1 cellular context compared by ENCODE assay signal in genomic region chr18:59892123-59892522, GRCh38.
TF ChIP-seq lines count a peak whose summit lies in the region.

No MANE protein-coding gene starts in this region.

TF ChIP-seq in HEK293, 187 proteins besides CTCF, POLR2A, EP300 and RAD21 (continued from another document):
- TF ChIP-seq KLF7 (tag by site-specific recombination; IDR thresholded peaks at IDR 0.05; ENCODE audit: borderline replicate concordance) (peak; percentile 63; the same call in 1 of the 2 replicates), PRDM4 (tag by site-specific recombination; IDR thresholded peaks at IDR 0.05) (0 out of 2 replicates have a peak, but pooled peaks have one; percentile 21), ZEB2 (tag by site-specific recombination; IDR thresholded peaks at IDR 0.05) (no peak), ZNF18 (tag by site-specific recombination; IDR thresholded peaks at IDR 0.05) (0 out of 2 replicates have a peak, but pooled peaks have one; percentile 49), ZNF629 (tag by site-specific recombination; IDR thresholded peaks at IDR 0.05) (peak; percentile 31; the same call in 1 of the 2 replicates), ZNF223 (tag by site-specific recombination; IDR thresholded peaks at IDR 0.05) (0 out of 2 replicates have a peak, but pooled peaks have one; percentile 60), ZNF555 (tag by site-specific recombination; conservative IDR thresholded peaks at IDR 0.05) (peak; percentile 75), TRIM28 (IDR thresholded peaks at IDR 0.05; ENCODE audit: borderline replicate concordance, low read length) (no peak), ZNF561 (tag by site-specific recombination; IDR thresholded peaks at IDR 0.05; ENCODE audit: borderline replicate concordance) (no peak), ZNF23 (tag by site-specific recombination; IDR thresholded peaks at IDR 0.05; ENCODE audit: borderline replicate concordance) (no peak)
